ENCODE assay signal across 9 cellular contexts in genomic region chr1:12063141-12064072, GRCh38. TPM values are rescaled to one million over a fixed set of nuclear protein-coding genes. Genes with fewer than 3 reads are reported as not detected.
DNase-seq lines count a peak whose midpoint lies in the region; ATAC-seq, FAIRE-seq and TF ChIP-seq lines count a peak whose summit lies in the region.
"Had no signal": no experiment of that assay in that cellular context is flagged by ENCODE, and none has a peak within 500 bp of the region (broad histone marks: within the 10 kb centered on the region; RNA-seq: fewer than 3 reads in every experiment).

TSS of gene TNFRSF8 (plus strand) at chr1:12063303. CDS start at chr1:12063599, 296 bp downstream.

- ATAC-seq in HG03354 (IDR thresholded peaks at IDR 0.05; ENCODE audit: poor library complexity, severe bottlenecking, unreplicated experiment): no peak
- ATAC-seq: sciatic nerve had no signal

- peak within 1 kb of the TSS; percentile 76 for H3K4ac ChIP-seq in H1 (replicated peaks; ENCODE audit: insufficient read length, low read depth, low read length)

- H4K8ac ChIP-seq in H1 (ENCODE audit: extremely low read depth, insufficient read depth, low read length): peak within 1 kb of the TSS; percentile 82

- no peaks in the 10 kb centered on the region for H3K4me1 Mint-ChIP-seq in Caco-2 (ENCODE audit: low read depth, unreplicated experiment)

- peak within 1 kb of the TSS; percentile 99 for H3K18ac ChIP-seq in H1 (ENCODE audit: extremely low read depth, low read length)

- peaks cover 15% of the 10 kb centered on the region for H3K23me2 ChIP-seq in H1 (ENCODE audit: low read depth, low read length)

- no peak for FAIRE-seq in H1 (lab: Jason Lieb, UNC)

- no TSS peak for BruUV-seq in Caco-2 (replicated peaks; lab: Mats Ljungman, UMichigan)

- peak within 1 kb of the TSS; percentile 26 to 72 (median 54) for H3K4me3 ChIP-seq in H1 (ENCODE audit: extremely low read depth in 1 of 4, insufficient read depth in 2 of 4, low read depth in 3 of 4, low read length in 4 of 4)
- H3K4me3 ChIP-seq in spleen: peak within 1 kb of the TSS in 7 of 8 donors; percentile 3 to 59 (median 16)
- no peak within 1 kb of the TSS for H3K4me3 ChIP-seq in Caco-2 (ENCODE audit: low read depth, low read length)

- H3K27ac ChIP-seq in H1 (ENCODE audit: low read depth, low read length) (no peak within 1 kb of the TSS), spleen (no peak within 1 kb of the TSS)

- H3K36me3 Mint-ChIP-seq in Caco-2 (ENCODE audit: insufficient read depth, unreplicated experiment): no peaks in the 10 kb centered on the region

- peak within 1 kb of the TSS; percentile 85; the same call in 1 of the 2 replicates for H2BK15ac ChIP-seq in H1 (ENCODE audit: low read length)

- H4K20me1 ChIP-seq in H1 (replicated peaks in 1 of 2; ENCODE audit: control insufficient read depth in 1 of 2, insufficient read depth in 2 of 2, low read length in 2 of 2): no peaks in the 10 kb centered on the region

- H3K27ac Mint-ChIP-seq in Caco-2 (ENCODE audit: unreplicated experiment): no peak within 1 kb of the TSS

- H3K27me3 ChIP-seq in H1 (replicated peaks in 1 of 4; ENCODE audit: control insufficient read depth in 3 of 4, extremely low read depth in 1 of 4, insufficient read depth in 3 of 4, low read length in 3 of 4): peaks cover 0 to 21% (median 12%) of the 10 kb centered on the region in 4 experiments; a peak in 6 of 7 replicates
- H3K27me3 ChIP-seq in spleen (replicated peaks in 1 of 7): peaks cover 6 to 83% (median 51%) of the 10 kb centered on the region in 7 donors
- H3K27me3 ChIP-seq in Caco-2 (replicated peaks; ENCODE audit: control insufficient read depth, insufficient read depth, low read length): no peaks in the 10 kb centered on the region; the same call in 1 of the 2 replicates

- in situ Hi-C loops in GM13976 (cut with MboI; ENCODE audit: low sequenced_read_pairs, unreplicated experiment): no loop called here

- H3K9me3 ChIP-seq in H1 (ENCODE audit: insufficient read depth in 2 of 2, low read depth in 1 of 2, low read length in 1 of 2): no peaks in the 10 kb centered on the region
- no peaks in the 10 kb centered on the region for H3K9me3 ChIP-seq in spleen
- no peaks in the 10 kb centered on the region for H3K9me3 ChIP-seq in Caco-2

- WGBS in H1 (ENCODE audit: extremely low coverage in 1 of 2, insufficient coverage in 1 of 2, insufficient read length in 1 of 2, insufficient replicate concordance in 2 of 2, low coverage in 1 of 2, low lambda C conversion rate in 2 of 2, missing lambda C conversion rate in 1 of 2), 2 experiments: 3% methylated on average over 69 of the region's 72 CpGs; no CpG with 5 or more reads in 1 of the 2 experiments
- 2 to 5% (median 3%) methylated on average over 43 to 72 of the region's 72 CpGs for WGBS in spleen, 5 donors

- no peak for TF ChIP-seq EP300 in H1 (IDR thresholded peaks at IDR 0.05; ENCODE audit: borderline replicate concordance in 1 of 2, low read depth in 2 of 2, low read length in 2 of 2)

- peaks cover 0 to 23% of the 10 kb centered on the region in 2 experiments; a peak in 2 of 4 replicates for H3K79me2 ChIP-seq in H1 (ENCODE audit: control insufficient read depth in 1 of 2, insufficient read depth in 2 of 2, low read length in 2 of 2)

- TF ChIP-seq POLR2A in H1 (IDR thresholded peaks at IDR 0.05; ENCODE audit: control extremely low read depth in 1 of 2, low read depth in 2 of 2, low read length in 2 of 2): no peak
- no peak for TF ChIP-seq POLR2A in spleen (IDR thresholded peaks at IDR 0.05)

- no peaks in the 10 kb centered on the region for H3K9me3 Mint-ChIP-seq in Caco-2 (ENCODE audit: unreplicated experiment)

- no peaks in the 10 kb centered on the region for H3K36me3 ChIP-seq in H1 (ENCODE audit: control insufficient read depth in 2 of 4, insufficient read depth in 4 of 4, low read length in 3 of 4)
- no peaks in the 10 kb centered on the region for H3K36me3 ChIP-seq in spleen
- no peaks in the 10 kb centered on the region for H3K36me3 ChIP-seq in Caco-2 (ENCODE audit: control insufficient read depth, insufficient read depth, low read length)

- peak within 1 kb of the TSS; percentile 62 for H3K56ac ChIP-seq in H1 (replicated peaks; ENCODE audit: insufficient read length, low read depth, low read length)

- peak within 1 kb of the TSS; percentile 92 for H4K91ac ChIP-seq in H1 (replicated peaks; ENCODE audit: insufficient read length, low read length)

- H3K23ac ChIP-seq in H1 (ENCODE audit: insufficient read length): no peak within 1 kb of the TSS

- no peak within 1 kb of the TSS for H2AK5ac ChIP-seq in H1 (ENCODE audit: low read depth, low read length)

- CTCF ChIA-PET in H1 (lab: Charles Lee; ENCODE audit: partially characterized antibody): interaction anchor here (0.6 to 7.3 kb wide), 7 partner anchors 12 to 67 kb away, joined by 3 to 59 read pairs (median 3); no protein-coding TSS in a partner anchor
- CTCF ChIA-PET in Caco-2 (lab: Charles Lee): no interaction called here

- no peak within 1 kb of the TSS for H2BK20ac ChIP-seq in H1 (ENCODE audit: low read length)

- H4K5ac ChIP-seq in H1 (ENCODE audit: insufficient read length, low read depth, low read length): peak within 1 kb of the TSS; percentile 64

- H3K4me1 ChIP-seq in H1 (replicated peaks in 1 of 4; ENCODE audit: control insufficient read depth in 3 of 4, insufficient read depth in 4 of 4, low read length in 3 of 4) (peaks cover 18 to 36% (median 22%) of the 10 kb centered on the region in 4 experiments), spleen (peaks cover 5 to 41% (median 25%) of the 10 kb centered on the region in 6 donors), Caco-2 (peaks cover 5% of the 10 kb centered on the region)

- H3K14ac ChIP-seq in H1 (ENCODE audit: insufficient read length): no peak within 1 kb of the TSS

- H2BK12ac ChIP-seq in H1 (ENCODE audit: low read depth, low read length): peak within 1 kb of the TSS; percentile 95; the same call in 1 of the 2 replicates

- H2BK5ac ChIP-seq in H1 (ENCODE audit: low read depth, low read length): peak within 1 kb of the TSS; percentile 46; the same call in 1 of the 2 replicates

- H2BK120ac ChIP-seq in H1 (replicated peaks; ENCODE audit: low read depth, low read length): peak within 1 kb of the TSS; percentile 0

- DNase-seq in GM13976 (ENCODE audit: low spot score): peak; percentile 68
- DNase-seq in H1 (ENCODE audit: low read depth in 1 of 2, low spot score in 2 of 2): peak in 1 of 2 experiments; percentile 65
- no peak for DNase-seq in spleen
- no peak for DNase-seq in NCI-H524 (lab: John Stamatoyannopoulos, UW)
- DNase-seq in Caco-2: no peak
- no peak for DNase-seq in KG1 (lab: John Stamatoyannopoulos, UW)

- peaks cover 16% of the 10 kb centered on the region for H3K27me3 Mint-ChIP-seq in Caco-2 (ENCODE audit: insufficient read depth, unreplicated experiment)

- intact Hi-C loops in T-helper 1 cell treated with Interleukin-12 subunit alpha and Interleukin-12 subunit beta and Interleukin-4 antibody, amounts not matched to agents 30 ng/mL and 1 ng/mL, for 36 hours (cut with micrococcal nuclease): loop anchor here (1.0 to 5.0 kb wide), 3 partner anchors 16 to 99 kb away; partner anchors contain the start of gene MIIP
- intact Hi-C loops in spleen (cut with DNase I; ENCODE audit: low total_unique reads) (no loop called here), Caco-2 (cut with micrococcal nuclease; ENCODE audit: unreplicated experiment) (no loop called here)

- H2AFZ ChIP-seq in H1 (ENCODE audit: low read length): peak within 1 kb of the TSS; percentile 74

- no peak for TF ChIP-seq RAD21 in H1 (IDR thresholded peaks at IDR 0.05 in 1 of 2, conservative IDR thresholded peaks at IDR 0.05 in 1 of 2; ENCODE audit: low read depth in 2 of 2, low read length in 2 of 2)

- H3K9ac ChIP-seq in H1 (replicated peaks in 1 of 4; ENCODE audit: extremely low read depth in 1 of 4, low read depth in 3 of 4, low read length in 3 of 4): peak within 1 kb of the TSS in 3 of 4 experiments; percentile 1 to 56 (median 44); a peak in 4 of 7 replicates

- no peak within 1 kb of the TSS for H3K4me3 Mint-ChIP-seq in Caco-2 (ENCODE audit: unreplicated experiment)

- TF ChIP-seq CTCF in GM13976 (IDR thresholded peaks at IDR 0.05; ENCODE audit: borderline replicate concordance, control extremely low read depth, extremely low read depth, insufficient read depth, missing control alignments) (no peak), H1 (IDR thresholded peaks at IDR 0.05; ENCODE audit: control extremely low read depth in 1 of 3, insufficient read depth in 1 of 3, low read depth in 1 of 3, low read length in 3 of 3) (no peak), spleen (IDR thresholded peaks at IDR 0.05 in 8 of 11, conservative IDR thresholded peaks at IDR 0.05 in 3 of 11) (no peak), Caco-2 (IDR thresholded peaks at IDR 0.05; ENCODE audit: insufficient read depth in 1 of 2, low read depth in 1 of 2, low read length in 1 of 2, severe bottlenecking in 1 of 2, unreplicated experiment in 1 of 2) (no peak)

- H3K4me2 ChIP-seq in H1 (ENCODE audit: insufficient read depth in 1 of 2, low read depth in 2 of 2, low read length in 2 of 2): peak within 1 kb of the TSS; percentile 68 to 98

- H3K79me1 ChIP-seq in H1 (ENCODE audit: low read depth, low read length): no peaks in the 10 kb centered on the region; the same call in none of the 2 replicates

- POLR2A ChIA-PET in H1 (lab: Charles Lee; ENCODE audit: partially characterized antibody) (interaction anchor here (0.6 to 6.1 kb wide), 11 partner anchors 8 to 155 kb away, joined by 3 to 31 read pairs (median 4); partner anchors contain the start of gene PLOD1), Caco-2 (lab: Charles Lee) (no interaction called here)

TF ChIP-seq in H1, 55 proteins besides CTCF, POLR2A, EP300 and RAD21 (continues in another document):
- peak in 1 of 2 experiments; percentile 73; a peak in 2 of 4 replicates for TF ChIP-seq HDAC2 (IDR thresholded peaks at IDR 0.05; ENCODE audit: borderline replicate concordance in 1 of 2, low read depth in 2 of 2, low read length in 2 of 2)
- peak; percentile 71; the same call in 1 of the 2 replicates for TF ChIP-seq MAFK (IDR thresholded peaks at IDR 0.05; ENCODE audit: low read depth, low read length)

RNA-seq across cellular contexts. Expression of gene TNFRSF8, which starts in this region (rescaled TPM):
- 53.8 and 54.5 TPM in 2 replicates for total RNA-seq in T-helper 1 cell treated with Interleukin-12 subunit alpha and Interleukin-12 subunit beta and Interleukin-4 antibody, amounts not matched to agents 30 ng/mL and 1 ng/mL, for 36 hours
- 32.7 and 35.1 TPM in 2 replicates for total RNA-seq in H1 (2021; fragmentation: NEBNext Ultra II Directional; extraction: Animal tissue kit (Norgen Biotek cat#: 25700))
- polyA plus RNA-seq in H1 (2011; rRNA removed) (23.2 and 26.7 TPM in 2 replicates), spleen (1 to 10 TPM; 1.7 to 2.0 (median 1.9) TPM)
- polyA plus RNA-seq in H1 (2011; cell fraction: cytosol; rRNA removed): 16.7 TPM
- polyA plus RNA-seq in H1 (2011; cell fraction: nucleus; rRNA removed): 26.1 TPM
- polyA plus RNA-seq in H1 (2012, experiment 1 of 2): 15.0 to 25.1 TPM (median 23.2 TPM) in 4 replicates
- polyA plus RNA-seq in H1 (2012, experiment 2 of 2): 20.2 TPM
- polyA plus RNA-seq in H1 (2013, experiment 1 of 2): 29.7 TPM
- 29.6 TPM for polyA plus RNA-seq in H1 (2013, experiment 2 of 2)
- 13.4 and 14.5 TPM in 2 replicates for polyA minus RNA-seq in H1 (2011; rRNA and poly(A)+ RNA removed)
- polyA minus RNA-seq in H1 (2011; cell fraction: cytosol; rRNA and poly(A)+ RNA removed): 13.3 TPM
- polyA minus RNA-seq in H1 (2011; cell fraction: nucleus; rRNA and poly(A)+ RNA removed): 12.3 TPM
- total RNA-seq in spleen (1 to 10 TPM; 1.3 to 7.6 (median 2.2) TPM), Caco-2 (2022) (not detected in 2 replicates)
